9 cellular contexts compared by ENCODE assay signal in genomic region chr18:79422022-79422782, GRCh38. TPM values are rescaled to one million over a fixed set of nuclear protein-coding genes. Genes with fewer than 3 reads are reported as not detected.
DNase-seq lines count a peak whose midpoint lies in the region; ATAC-seq, FAIRE-seq and TF ChIP-seq lines count a peak whose summit lies in the region.
"Had no signal": no experiment of that assay in that cellular context is flagged by ENCODE, and none has a peak within 500 bp of the region (broad histone marks: within the 10 kb centered on the region; RNA-seq: fewer than 3 reads in every experiment).

No MANE protein-coding gene starts in this region.

- ATAC-seq in GM21360 (IDR thresholded peaks at IDR 0.05; ENCODE audit: unreplicated experiment) (peak; percentile 62), HG03558 (IDR thresholded peaks at IDR 0.05; ENCODE audit: extremely low read depth, unreplicated experiment) (peak; percentile 77), HG03521 (IDR thresholded peaks at IDR 0.05; ENCODE audit: unreplicated experiment) (no peak)

- no peak overlapping the region for H3K4me3 ChIP-seq in lower leg skin (ENCODE audit: low read depth, poor library complexity, severe bottlenecking)

- TF ChIP-seq POLR2A in GM12891 (IDR thresholded peaks at IDR 0.05; ENCODE audit: low read depth, low read length) (no peak), lower leg skin (IDR thresholded peaks at IDR 0.05) (no peak)

- 71 to 72% methylated on average over 23 to 24 of the region's 24 CpGs for WGBS in lower leg skin, 2 donors

- no peak for TF ChIP-seq CTCF in lower leg skin (IDR thresholded peaks at IDR 0.05)

- intact Hi-C loops in lower leg skin (cut with DNase I; ENCODE audit: low total_unique reads) = no loop called here

- DNase-seq in GM12891 (ENCODE audit: insufficient read length, low spot score) = no peak
- peak; percentile 76 to 93 for DNase-seq in lower leg skin (ENCODE audit: low spot score in 2 of 2)
- DNase-seq in iPS-NIHi7 (ENCODE audit: extremely low spot score) = no peak
- no peak for DNase-seq in T-helper 9 cell
- DNase-seq in HPDE6-E6E7 (ENCODE audit: extremely low spot score) = no peak
- DNase-seq: NCI-H1048 had no signal

- peak; percentile 13 for FAIRE-seq in GM12891 (lab: Jason Lieb, UNC)

TF ChIP-seq in GM12891, 5 proteins besides CTCF, POLR2A, EP300 and RAD21:
- no peak for TF ChIP-seq POLR2AphosphoS5 (IDR thresholded peaks at IDR 0.05; ENCODE audit: low read depth, low read length)
- no peak for TF ChIP-seq SPI1 (IDR thresholded peaks at IDR 0.05; ENCODE audit: low read depth, low read length)
- TF ChIP-seq POU2F2 (IDR thresholded peaks at IDR 0.05; ENCODE audit: low read depth, low read length) = no peak
- TF ChIP-seq PAX5 (IDR thresholded peaks at IDR 0.05; ENCODE audit: insufficient read depth, low read length, severe bottlenecking) = no peak
- no peak for TF ChIP-seq TAF1 (IDR thresholded peaks at IDR 0.05; ENCODE audit: low read depth, low read length)

RNA-seq across cellular contexts. Expression of gene NFATC1, which starts 26.5 kb away (rescaled TPM):
- polyA plus RNA-seq in GM12891 (2012; ENCODE audit: low read depth, missing spikeins) = 34.8 TPM
- total RNA-seq in lower leg skin = 10 to 100 TPM; 14.0 to 22.4 (median 15.0) TPM

Comparison
In these comparisons a context has a peak if more than half of its experiments do, and no peak if none do; other contexts are left out.
1. DNase-seq: peak in lower leg skin (2 of 2); none in GM12891 (single experiment), iPS-NIHi7 (single experiment), T-helper 9 cell (single experiment) and HPDE6-E6E7 (single experiment).